Comparison of ENCODE assay signal across 1 cellular context in genomic region chr21:34865922-34866271, GRCh38.
TF ChIP-seq lines count a peak whose summit lies in the region.

No MANE protein-coding gene starts in this region.

TF ChIP-seq in H1, 55 proteins besides CTCF, POLR2A, EP300 and RAD21 (continued from another document):
- TF ChIP-seq, protein P1, sequence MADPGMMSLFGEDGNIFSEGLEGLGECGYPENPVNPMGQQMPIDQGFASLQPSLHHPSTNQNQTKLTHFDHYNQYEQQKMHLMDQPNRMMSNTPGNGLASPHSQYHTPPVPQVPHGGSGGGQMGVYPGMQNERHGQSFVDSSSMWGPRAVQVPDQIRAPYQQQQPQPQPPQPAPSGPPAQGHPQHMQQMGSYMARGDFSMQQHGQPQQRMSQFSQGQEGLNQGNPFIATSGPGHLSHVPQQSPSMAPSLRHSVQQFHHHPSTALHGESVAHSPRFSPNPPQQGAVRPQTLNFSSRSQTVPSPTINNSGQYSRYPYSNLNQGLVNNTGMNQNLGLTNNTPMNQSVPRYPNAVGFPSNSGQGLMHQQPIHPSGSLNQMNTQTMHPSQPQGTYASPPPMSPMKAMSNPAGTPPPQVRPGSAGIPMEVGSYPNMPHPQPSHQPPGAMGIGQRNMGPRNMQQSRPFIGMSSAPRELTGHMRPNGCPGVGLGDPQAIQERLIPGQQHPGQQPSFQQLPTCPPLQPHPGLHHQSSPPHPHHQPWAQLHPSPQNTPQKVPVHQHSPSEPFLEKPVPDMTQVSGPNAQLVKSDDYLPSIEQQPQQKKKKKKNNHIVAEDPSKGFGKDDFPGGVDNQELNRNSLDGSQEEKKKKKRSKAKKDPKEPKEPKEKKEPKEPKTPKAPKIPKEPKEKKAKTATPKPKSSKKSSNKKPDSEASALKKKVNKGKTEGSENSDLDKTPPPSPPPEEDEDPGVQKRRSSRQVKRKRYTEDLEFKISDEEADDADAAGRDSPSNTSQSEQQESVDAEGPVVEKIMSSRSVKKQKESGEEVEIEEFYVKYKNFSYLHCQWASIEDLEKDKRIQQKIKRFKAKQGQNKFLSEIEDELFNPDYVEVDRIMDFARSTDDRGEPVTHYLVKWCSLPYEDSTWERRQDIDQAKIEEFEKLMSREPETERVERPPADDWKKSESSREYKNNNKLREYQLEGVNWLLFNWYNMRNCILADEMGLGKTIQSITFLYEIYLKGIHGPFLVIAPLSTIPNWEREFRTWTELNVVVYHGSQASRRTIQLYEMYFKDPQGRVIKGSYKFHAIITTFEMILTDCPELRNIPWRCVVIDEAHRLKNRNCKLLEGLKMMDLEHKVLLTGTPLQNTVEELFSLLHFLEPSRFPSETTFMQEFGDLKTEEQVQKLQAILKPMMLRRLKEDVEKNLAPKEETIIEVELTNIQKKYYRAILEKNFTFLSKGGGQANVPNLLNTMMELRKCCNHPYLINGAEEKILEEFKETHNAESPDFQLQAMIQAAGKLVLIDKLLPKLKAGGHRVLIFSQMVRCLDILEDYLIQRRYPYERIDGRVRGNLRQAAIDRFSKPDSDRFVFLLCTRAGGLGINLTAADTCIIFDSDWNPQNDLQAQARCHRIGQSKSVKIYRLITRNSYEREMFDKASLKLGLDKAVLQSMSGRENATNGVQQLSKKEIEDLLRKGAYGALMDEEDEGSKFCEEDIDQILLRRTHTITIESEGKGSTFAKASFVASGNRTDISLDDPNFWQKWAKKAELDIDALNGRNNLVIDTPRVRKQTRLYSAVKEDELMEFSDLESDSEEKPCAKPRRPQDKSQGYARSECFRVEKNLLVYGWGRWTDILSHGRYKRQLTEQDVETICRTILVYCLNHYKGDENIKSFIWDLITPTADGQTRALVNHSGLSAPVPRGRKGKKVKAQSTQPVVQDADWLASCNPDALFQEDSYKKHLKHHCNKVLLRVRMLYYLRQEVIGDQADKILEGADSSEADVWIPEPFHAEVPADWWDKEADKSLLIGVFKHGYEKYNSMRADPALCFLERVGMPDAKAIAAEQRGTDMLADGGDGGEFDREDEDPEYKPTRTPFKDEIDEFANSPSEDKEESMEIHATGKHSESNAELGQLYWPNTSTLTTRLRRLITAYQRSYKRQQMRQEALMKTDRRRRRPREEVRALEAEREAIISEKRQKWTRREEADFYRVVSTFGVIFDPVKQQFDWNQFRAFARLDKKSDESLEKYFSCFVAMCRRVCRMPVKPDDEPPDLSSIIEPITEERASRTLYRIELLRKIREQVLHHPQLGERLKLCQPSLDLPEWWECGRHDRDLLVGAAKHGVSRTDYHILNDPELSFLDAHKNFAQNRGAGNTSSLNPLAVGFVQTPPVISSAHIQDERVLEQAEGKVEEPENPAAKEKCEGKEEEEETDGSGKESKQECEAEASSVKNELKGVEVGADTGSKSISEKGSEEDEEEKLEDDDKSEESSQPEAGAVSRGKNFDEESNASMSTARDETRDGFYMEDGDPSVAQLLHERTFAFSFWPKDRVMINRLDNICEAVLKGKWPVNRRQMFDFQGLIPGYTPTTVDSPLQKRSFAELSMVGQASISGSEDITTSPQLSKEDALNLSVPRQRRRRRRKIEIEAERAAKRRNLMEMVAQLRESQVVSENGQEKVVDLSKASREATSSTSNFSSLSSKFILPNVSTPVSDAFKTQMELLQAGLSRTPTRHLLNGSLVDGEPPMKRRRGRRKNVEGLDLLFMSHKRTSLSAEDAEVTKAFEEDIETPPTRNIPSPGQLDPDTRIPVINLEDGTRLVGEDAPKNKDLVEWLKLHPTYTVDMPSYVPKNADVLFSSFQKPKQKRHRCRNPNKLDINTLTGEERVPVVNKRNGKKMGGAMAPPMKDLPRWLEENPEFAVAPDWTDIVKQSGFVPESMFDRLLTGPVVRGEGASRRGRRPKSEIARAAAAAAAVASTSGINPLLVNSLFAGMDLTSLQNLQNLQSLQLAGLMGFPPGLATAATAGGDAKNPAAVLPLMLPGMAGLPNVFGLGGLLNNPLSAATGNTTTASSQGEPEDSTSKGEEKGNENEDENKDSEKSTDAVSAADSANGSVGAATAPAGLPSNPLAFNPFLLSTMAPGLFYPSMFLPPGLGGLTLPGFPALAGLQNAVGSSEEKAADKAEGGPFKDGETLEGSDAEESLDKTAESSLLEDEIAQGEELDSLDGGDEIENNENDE (IDR thresholded peaks at IDR 0.05; ENCODE audit: insufficient replicate concordance, low read length) = peak; percentile 32
- TF ChIP-seq TAF1 (IDR thresholded peaks at IDR 0.05; ENCODE audit: low read depth, low read length) = no peak
- peak; percentile 72 for TF ChIP-seq BACH1 (IDR thresholded peaks at IDR 0.05; ENCODE audit: low read length)
- TF ChIP-seq CHD2 (IDR thresholded peaks at IDR 0.05; ENCODE audit: low read length) = no peak
- TF ChIP-seq POU5F1 (IDR thresholded peaks at IDR 0.05; ENCODE audit: low read depth, low read length) = no peak
- no peak for TF ChIP-seq ZNF274 (IDR thresholded peaks at IDR 0.05; ENCODE audit: borderline replicate concordance, extremely low read depth, low read length)
- no peak for TF ChIP-seq ASH2L (IDR thresholded peaks at IDR 0.05; ENCODE audit: low read length)
- TF ChIP-seq JUN (IDR thresholded peaks at IDR 0.05; ENCODE audit: low read depth, low read length) = peak; percentile 91
- no peak for TF ChIP-seq RXRA (IDR thresholded peaks at IDR 0.05; ENCODE audit: insufficient read depth, low read depth, low read length)
- no peak for TF ChIP-seq CBX5 (IDR thresholded peaks at IDR 0.05; ENCODE audit: low read depth, low read length)
- no peak for TF ChIP-seq YY1 (IDR thresholded peaks at IDR 0.05; ENCODE audit: low read depth, low read length)
- TF ChIP-seq RNF2 (IDR thresholded peaks at IDR 0.05; ENCODE audit: borderline replicate concordance, low read depth, low read length, missing control alignments, poor library complexity, severe bottlenecking) = no peak
- no peak for TF ChIP-seq PHF8 (conservative IDR thresholded peaks at IDR 0.05; ENCODE audit: low read depth, low read length)
- TF ChIP-seq NRF1 (IDR thresholded peaks at IDR 0.05; ENCODE audit: low read depth, low read length) = no peak
- TF ChIP-seq JUND (IDR thresholded peaks at IDR 0.05; ENCODE audit: low read length) = peak; percentile 98
- no peak for TF ChIP-seq SIX5 (IDR thresholded peaks at IDR 0.05; ENCODE audit: low read depth, low read length)
- no peak for TF ChIP-seq KDM5A (IDR thresholded peaks at IDR 0.05; ENCODE audit: low read length)
- no peak for TF ChIP-seq SP2 (IDR thresholded peaks at IDR 0.05; ENCODE audit: low read length)
- peak; percentile 59; the same call in 1 of the 2 replicates for TF ChIP-seq MAFK (IDR thresholded peaks at IDR 0.05; ENCODE audit: low read depth, low read length)
- TF ChIP-seq CEBPB (IDR thresholded peaks at IDR 0.05; ENCODE audit: low read depth, low read length) = no peak
- no peak for TF ChIP-seq SRF (IDR thresholded peaks at IDR 0.05; ENCODE audit: low read depth, low read length)
- no peak for TF ChIP-seq CTBP2 (IDR thresholded peaks at IDR 0.05; ENCODE audit: borderline replicate concordance, insufficient read depth, insufficient read length, low read length)
- TF ChIP-seq CHD1 (IDR thresholded peaks at IDR 0.05; ENCODE audit: low read depth, low read length) = no peak
- no peak for TF ChIP-seq SIRT6 (IDR thresholded peaks at IDR 0.05; ENCODE audit: low read length)
- TF ChIP-seq BCL11A (IDR thresholded peaks at IDR 0.05; ENCODE audit: low read depth in 2 of 2, low read length in 2 of 2) = no peak
- peak; percentile 76 for TF ChIP-seq TCF12 (IDR thresholded peaks at IDR 0.05; ENCODE audit: low read depth, low read length)
- TF ChIP-seq TBP (IDR thresholded peaks at IDR 0.05; ENCODE audit: low read depth, low read length) = no peak
- no peak for TF ChIP-seq NANOG (IDR thresholded peaks at IDR 0.05; ENCODE audit: insufficient read depth, low read depth, low read length, poor library complexity, severe bottlenecking)
- TF ChIP-seq EGR1 (IDR thresholded peaks at IDR 0.05; ENCODE audit: borderline replicate concordance, low read depth, low read length) = no peak
- no peak for TF ChIP-seq USF2 (IDR thresholded peaks at IDR 0.05; ENCODE audit: low read length)
- TF ChIP-seq POLR2AphosphoS5 (IDR thresholded peaks at IDR 0.05; ENCODE audit: low read depth, low read length) = peak; percentile 76
- no peak for TF ChIP-seq SP4 (IDR thresholded peaks at IDR 0.05; ENCODE audit: low read length)
- TF ChIP-seq, protein P2, sequence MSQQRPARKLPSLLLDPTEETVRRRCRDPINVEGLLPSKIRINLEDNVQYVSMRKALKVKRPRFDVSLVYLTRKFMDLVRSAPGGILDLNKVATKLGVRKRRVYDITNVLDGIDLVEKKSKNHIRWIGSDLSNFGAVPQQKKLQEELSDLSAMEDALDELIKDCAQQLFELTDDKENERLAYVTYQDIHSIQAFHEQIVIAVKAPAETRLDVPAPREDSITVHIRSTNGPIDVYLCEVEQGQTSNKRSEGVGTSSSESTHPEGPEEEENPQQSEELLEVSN (IDR thresholded peaks at IDR 0.05) = no peak
- TF ChIP-seq KDM4A (IDR thresholded peaks at IDR 0.05; ENCODE audit: low read depth, low read length, severe bottlenecking) = no peak
